1 cellular context compared by ENCODE assay signal in the genomic region with DNA sequence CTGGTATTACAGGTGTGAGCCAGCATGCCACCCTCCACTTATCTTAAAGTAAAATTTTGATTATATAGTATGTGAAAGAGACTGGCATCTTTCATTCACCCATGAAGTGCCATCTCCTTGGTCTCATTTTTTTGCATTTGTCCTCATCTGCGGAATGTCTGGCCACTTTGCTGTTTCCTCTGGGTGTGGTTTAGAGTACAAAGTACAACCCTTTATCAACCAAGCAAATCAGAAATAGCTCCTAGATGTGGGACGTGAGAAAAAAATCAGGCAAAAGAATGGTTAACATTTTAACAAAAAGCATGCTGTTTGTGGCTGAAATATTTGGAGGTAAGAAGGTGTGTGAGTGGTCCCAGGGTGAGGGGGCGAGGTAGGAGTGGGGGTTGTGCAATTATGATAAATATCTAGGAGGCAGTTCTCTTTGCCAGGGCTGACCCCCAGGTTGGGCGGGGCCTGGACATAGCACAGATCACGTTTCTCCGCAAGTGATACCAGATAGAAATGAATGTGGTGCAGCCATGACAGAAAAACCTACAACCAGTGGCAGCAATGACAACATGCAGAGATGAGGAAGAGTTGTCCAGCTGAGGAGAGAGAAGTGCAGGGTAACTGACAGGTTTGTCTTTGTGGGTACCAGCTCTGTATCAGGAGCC.
TF ChIP-seq lines count a peak whose summit lies in the region.

No MANE protein-coding gene starts in this region.

TF ChIP-seq in HEK293, 187 proteins besides CTCF, POLR2A, EP300 and RAD21 (continued from another document):
- TF ChIP-seq HOXD13 (CRISPR knock-in tag; IDR thresholded peaks at IDR 0.05; ENCODE audit: borderline replicate concordance), result no peak
- TF ChIP-seq EGR2 (tag by site-specific recombination; IDR thresholded peaks at IDR 0.05; ENCODE audit: low read depth), result 0 out of 2 replicates have a peak, but pooled peaks have one; percentile 34
- no peak for TF ChIP-seq KLF9 (tag by site-specific recombination; IDR thresholded peaks at IDR 0.05; ENCODE audit: low read depth)
- TF ChIP-seq YY2 (tag by site-specific recombination; IDR thresholded peaks at IDR 0.05), result no peak
- 0 out of 2 replicates have a peak, but pooled peaks have one; percentile 33 for TF ChIP-seq ZBTB17 (tag by site-specific recombination; IDR thresholded peaks at IDR 0.05)
TF ChIP-seq in HEK293: peak in this region for 3.
